In the genomic region with DNA sequence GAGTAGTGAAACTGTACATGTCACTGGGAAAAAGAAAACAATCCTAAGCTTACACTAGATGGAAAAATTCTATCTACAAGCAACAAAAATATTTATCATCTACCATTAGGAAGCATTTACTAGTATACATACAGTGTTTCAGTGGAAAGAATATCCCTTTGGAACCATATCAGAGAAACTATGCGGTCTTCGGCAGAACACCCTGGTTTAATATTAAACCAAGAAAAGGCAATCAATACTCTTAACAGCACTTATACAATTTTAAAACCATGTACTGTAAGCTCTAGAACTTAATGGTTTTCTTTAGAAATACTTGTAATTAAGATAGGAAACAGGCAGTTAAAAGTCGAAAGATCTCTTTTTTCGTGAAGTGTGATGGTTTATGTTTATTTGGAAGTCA, we compare ENCODE assay signal across 22 cellular contexts.
"Had no signal": no experiment of that assay in that cellular context is flagged by ENCODE, and none has a peak within 500 bp of the region (broad histone marks: within the 10 kb centered on the region; RNA-seq: fewer than 3 reads in every experiment).

No MANE protein-coding gene starts in this region.

- H3K27ac ChIP-seq: adrenal gland, ascending aorta, breast epithelium, epithelial cell of prostate, lower lobe of right lung, ovary, upper lobe of right lung had no signal

- H3K9me3 ChIP-seq: adrenal gland, ascending aorta, breast epithelium, gastroesophageal sphincter, heart left ventricle, lower lobe of right lung, ovary, upper lobe of right lung had no signal

- H3K36me3 ChIP-seq: ovary had no signal

- ATAC-seq: activated naive CD4-positive, alpha-beta T cell treated with anti-CD3 and anti-CD28 coated beads, Interleukin-2, amount 50 U/mL, for 72 hours; gastroesophageal sphincter; heart left ventricle; left cardiac atrium; lower lobe of right lung; natural killer cell; sciatic nerve; upper lobe of right lung; WTC11 had no signal

- H3K27me3 ChIP-seq: adrenal gland, ascending aorta, breast epithelium, dorsolateral prefrontal cortex, gastroesophageal sphincter, heart left ventricle, ovary, upper lobe of right lung had no signal

- H3K4me1 ChIP-seq: adrenal gland, ascending aorta, breast epithelium, heart left ventricle, lower lobe of right lung, upper lobe of right lung had no signal

- H3K4me3 ChIP-seq: adrenal gland, ascending aorta, breast epithelium, dorsolateral prefrontal cortex, gastroesophageal sphincter, heart left ventricle, lower lobe of right lung, ovary, upper lobe of right lung had no signal

- DNase-seq: activated T-cell treated with anti-CD3 and anti-CD28 coated beads, Interleukin-2, amount 50 U/mL, for 1 hour; adrenal gland; dorsolateral prefrontal cortex; heart left ventricle; islet precursor cell; left cardiac atrium; lower lobe of right lung; natural killer cell; ovary; stimulated activated CD4-positive, alpha-beta T cell treated with anti-CD3 and anti-CD28 coated beads, Interleukin-4, amount 100 ng/mL, for 1 hour; stimulated activated naive CD4-positive, alpha-beta T cell treated with Interleukin-2 at 50 U/mL for 16 hours; T-helper 1 cell; T-helper 9 cell; upper lobe of right lung had no signal

- FAIRE-seq: colon had no signal
